Comparison of ENCODE assay signal across 2 cellular contexts in genomic region chr6:56571605-56572004, GRCh38.
TF ChIP-seq lines count a peak whose summit lies in the region.

No MANE protein-coding gene starts in this region.

TF ChIP-seq in HepG2, 621 proteins besides CTCF, POLR2A, EP300 and RAD21 (continued from another document):
- TF ChIP-seq, protein P1, sequence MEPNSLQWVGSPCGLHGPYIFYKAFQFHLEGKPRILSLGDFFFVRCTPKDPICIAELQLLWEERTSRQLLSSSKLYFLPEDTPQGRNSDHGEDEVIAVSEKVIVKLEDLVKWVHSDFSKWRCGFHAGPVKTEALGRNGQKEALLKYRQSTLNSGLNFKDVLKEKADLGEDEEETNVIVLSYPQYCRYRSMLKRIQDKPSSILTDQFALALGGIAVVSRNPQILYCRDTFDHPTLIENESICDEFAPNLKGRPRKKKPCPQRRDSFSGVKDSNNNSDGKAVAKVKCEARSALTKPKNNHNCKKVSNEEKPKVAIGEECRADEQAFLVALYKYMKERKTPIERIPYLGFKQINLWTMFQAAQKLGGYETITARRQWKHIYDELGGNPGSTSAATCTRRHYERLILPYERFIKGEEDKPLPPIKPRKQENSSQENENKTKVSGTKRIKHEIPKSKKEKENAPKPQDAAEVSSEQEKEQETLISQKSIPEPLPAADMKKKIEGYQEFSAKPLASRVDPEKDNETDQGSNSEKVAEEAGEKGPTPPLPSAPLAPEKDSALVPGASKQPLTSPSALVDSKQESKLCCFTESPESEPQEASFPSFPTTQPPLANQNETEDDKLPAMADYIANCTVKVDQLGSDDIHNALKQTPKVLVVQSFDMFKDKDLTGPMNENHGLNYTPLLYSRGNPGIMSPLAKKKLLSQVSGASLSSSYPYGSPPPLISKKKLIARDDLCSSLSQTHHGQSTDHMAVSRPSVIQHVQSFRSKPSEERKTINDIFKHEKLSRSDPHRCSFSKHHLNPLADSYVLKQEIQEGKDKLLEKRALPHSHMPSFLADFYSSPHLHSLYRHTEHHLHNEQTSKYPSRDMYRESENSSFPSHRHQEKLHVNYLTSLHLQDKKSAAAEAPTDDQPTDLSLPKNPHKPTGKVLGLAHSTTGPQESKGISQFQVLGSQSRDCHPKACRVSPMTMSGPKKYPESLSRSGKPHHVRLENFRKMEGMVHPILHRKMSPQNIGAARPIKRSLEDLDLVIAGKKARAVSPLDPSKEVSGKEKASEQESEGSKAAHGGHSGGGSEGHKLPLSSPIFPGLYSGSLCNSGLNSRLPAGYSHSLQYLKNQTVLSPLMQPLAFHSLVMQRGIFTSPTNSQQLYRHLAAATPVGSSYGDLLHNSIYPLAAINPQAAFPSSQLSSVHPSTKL (CRISPR knock-in tag; IDR thresholded peaks at IDR 0.05): peak; percentile 35; the same call in 1 of the 2 replicates
- TF ChIP-seq SETDB1 (CRISPR knock-in tag; IDR thresholded peaks at IDR 0.05; ENCODE audit: borderline replicate concordance) (no peak), FOXK1 (CRISPR knock-in tag; IDR thresholded peaks at IDR 0.05; ENCODE audit: borderline replicate concordance, low read depth) (no peak), CEBPG (CRISPR knock-in tag; IDR thresholded peaks at IDR 0.05) (peak; percentile 26; the same call in 1 of the 2 replicates), ZMYM2 (CRISPR knock-in tag; IDR thresholded peaks at IDR 0.05) (no peak), ONECUT2 (CRISPR knock-in tag; IDR thresholded peaks at IDR 0.05) (0 out of 2 replicates have a peak, but pooled peaks have one; percentile 26), FOXJ3 (CRISPR knock-in tag; IDR thresholded peaks at IDR 0.05; ENCODE audit: borderline replicate concordance) (0 out of 2 replicates have a peak, but pooled peaks have one; percentile 14), GATAD2A (CRISPR knock-in tag; IDR thresholded peaks at IDR 0.05) (0 out of 2 replicates have a peak, but pooled peaks have one; percentile 15), ATF4 (CRISPR knock-in tag; IDR thresholded peaks at IDR 0.05) (0 out of 4 replicates have a peak, but pooled peaks of 1 of the 2 experiments have one; percentile 53), BCL6 (CRISPR knock-in tag; IDR thresholded peaks at IDR 0.05) (peak; percentile 44; the same call in 1 of the 2 replicates), CEBPB (IDR thresholded peaks at IDR 0.05; ENCODE audit: borderline replicate concordance, low read depth, low read length) (peak; percentile 33; the same call in 1 of the 2 replicates), ZFY (CRISPR knock-in tag; IDR thresholded peaks at IDR 0.05) (no peak), HNF4A (CRISPR knock-in tag; IDR thresholded peaks at IDR 0.05) (peak; percentile 51), U2AF1 (optimal IDR thresholded peaks at IDR 0.05; ENCODE audit: low read depth, low read length) (no peak)
- TF ChIP-seq, protein P2, sequence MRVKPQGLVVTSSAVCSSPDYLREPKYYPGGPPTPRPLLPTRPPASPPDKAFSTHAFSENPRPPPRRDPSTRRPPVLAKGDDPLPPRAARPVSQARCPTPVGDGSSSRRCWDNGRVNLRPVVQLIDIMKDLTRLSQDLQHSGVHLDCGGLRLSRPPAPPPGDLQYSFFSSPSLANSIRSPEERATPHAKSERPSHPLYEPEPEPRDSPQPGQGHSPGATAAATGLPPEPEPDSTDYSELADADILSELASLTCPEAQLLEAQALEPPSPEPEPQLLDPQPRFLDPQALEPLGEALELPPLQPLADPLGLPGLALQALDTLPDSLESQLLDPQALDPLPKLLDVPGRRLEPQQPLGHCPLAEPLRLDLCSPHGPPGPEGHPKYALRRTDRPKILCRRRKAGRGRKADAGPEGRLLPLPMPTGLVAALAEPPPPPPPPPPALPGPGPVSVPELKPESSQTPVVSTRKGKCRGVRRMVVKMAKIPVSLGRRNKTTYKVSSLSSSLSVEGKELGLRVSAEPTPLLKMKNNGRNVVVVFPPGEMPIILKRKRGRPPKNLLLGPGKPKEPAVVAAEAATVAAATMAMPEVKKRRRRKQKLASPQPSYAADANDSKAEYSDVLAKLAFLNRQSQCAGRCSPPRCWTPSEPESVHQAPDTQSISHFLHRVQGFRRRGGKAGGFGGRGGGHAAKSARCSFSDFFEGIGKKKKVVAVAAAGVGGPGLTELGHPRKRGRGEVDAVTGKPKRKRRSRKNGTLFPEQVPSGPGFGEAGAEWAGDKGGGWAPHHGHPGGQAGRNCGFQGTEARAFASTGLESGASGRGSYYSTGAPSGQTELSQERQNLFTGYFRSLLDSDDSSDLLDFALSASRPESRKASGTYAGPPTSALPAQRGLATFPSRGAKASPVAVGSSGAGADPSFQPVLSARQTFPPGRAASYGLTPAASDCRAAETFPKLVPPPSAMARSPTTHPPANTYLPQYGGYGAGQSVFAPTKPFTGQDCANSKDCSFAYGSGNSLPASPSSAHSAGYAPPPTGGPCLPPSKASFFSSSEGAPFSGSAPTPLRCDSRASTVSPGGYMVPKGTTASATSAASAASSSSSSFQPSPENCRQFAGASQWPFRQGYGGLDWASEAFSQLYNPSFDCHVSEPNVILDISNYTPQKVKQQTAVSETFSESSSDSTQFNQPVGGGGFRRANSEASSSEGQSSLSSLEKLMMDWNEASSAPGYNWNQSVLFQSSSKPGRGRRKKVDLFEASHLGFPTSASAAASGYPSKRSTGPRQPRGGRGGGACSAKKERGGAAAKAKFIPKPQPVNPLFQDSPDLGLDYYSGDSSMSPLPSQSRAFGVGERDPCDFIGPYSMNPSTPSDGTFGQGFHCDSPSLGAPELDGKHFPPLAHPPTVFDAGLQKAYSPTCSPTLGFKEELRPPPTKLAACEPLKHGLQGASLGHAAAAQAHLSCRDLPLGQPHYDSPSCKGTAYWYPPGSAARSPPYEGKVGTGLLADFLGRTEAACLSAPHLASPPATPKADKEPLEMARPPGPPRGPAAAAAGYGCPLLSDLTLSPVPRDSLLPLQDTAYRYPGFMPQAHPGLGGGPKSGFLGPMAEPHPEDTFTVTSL (CRISPR knock-in tag; IDR thresholded peaks at IDR 0.05; ENCODE audit: borderline replicate concordance): no peak
- TF ChIP-seq, protein P3, sequence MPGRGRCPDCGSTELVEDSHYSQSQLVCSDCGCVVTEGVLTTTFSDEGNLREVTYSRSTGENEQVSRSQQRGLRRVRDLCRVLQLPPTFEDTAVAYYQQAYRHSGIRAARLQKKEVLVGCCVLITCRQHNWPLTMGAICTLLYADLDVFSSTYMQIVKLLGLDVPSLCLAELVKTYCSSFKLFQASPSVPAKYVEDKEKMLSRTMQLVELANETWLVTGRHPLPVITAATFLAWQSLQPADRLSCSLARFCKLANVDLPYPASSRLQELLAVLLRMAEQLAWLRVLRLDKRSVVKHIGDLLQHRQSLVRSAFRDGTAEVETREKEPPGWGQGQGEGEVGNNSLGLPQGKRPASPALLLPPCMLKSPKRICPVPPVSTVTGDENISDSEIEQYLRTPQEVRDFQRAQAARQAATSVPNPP (CRISPR knock-in tag; IDR thresholded peaks at IDR 0.05): no peak
TF ChIP-seq in HepG2: peak in this region for 10.

TF ChIP-seq in SK-N-SH, 30 proteins besides CTCF, POLR2A, EP300 and RAD21 (continued from another document):
- TF ChIP-seq IRF3 (IDR thresholded peaks at IDR 0.05; ENCODE audit: low read depth, low read length) (no peak), GATA2 (CRISPR knock-in tag; IDR thresholded peaks at IDR 0.05) (no peak), RFX5 (IDR thresholded peaks at IDR 0.05; ENCODE audit: low read length) (no peak), FOXJ3 (CRISPR knock-in tag; IDR thresholded peaks at IDR 0.05) (no peak)
